8 cellular contexts compared by ENCODE assay signal in the genomic region with DNA sequence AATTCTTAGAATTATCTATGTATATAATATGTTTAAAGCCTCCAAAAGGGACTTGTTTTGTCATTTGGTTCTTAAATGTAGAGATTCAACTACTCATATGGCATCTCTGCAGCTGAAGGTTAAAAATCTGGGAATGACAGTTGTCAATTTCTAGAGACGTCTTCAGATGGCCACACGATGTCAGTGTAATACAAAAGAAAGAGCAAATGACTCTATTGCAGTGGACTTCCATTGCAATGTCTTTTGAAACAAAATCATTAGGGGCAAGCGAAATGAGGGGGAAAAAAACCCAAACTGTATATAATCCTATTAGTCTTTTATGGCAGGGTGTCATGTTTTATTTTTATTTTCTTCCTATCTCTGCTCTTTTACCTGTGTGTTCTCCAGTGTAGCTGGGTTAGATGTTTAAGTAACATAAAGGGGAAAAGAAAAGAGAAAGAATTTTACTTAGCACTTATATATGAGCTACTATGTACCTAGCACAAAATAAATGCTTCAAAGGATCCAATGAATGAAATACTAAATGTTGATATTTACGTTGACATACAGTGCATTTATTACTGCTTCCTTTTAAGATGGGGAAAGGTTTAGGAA. TPM values are rescaled to one million over a fixed set of nuclear protein-coding genes. Genes with fewer than 3 reads are reported as not detected.
DNase-seq lines count a peak whose midpoint lies in the region; ATAC-seq and TF ChIP-seq lines count a peak whose summit lies in the region.

No MANE protein-coding gene starts in this region.

- no peak overlapping the region for H3K27ac ChIP-seq in tibial nerve

- H3K4me3 ChIP-seq in tibial nerve = no peak overlapping the region

- TF ChIP-seq CTCF in tibial nerve (IDR thresholded peaks at IDR 0.05) = peak; percentile 44 to 74 (median 53)

- no peaks in the 10 kb centered on the region for H3K27me3 ChIP-seq in tibial nerve

- peak; percentile 65 for DNase-seq in AG20443 (ENCODE audit: low spot score)
- peak; percentile 62 for DNase-seq in HT-29 (ENCODE audit: low spot score)
- DNase-seq in left cardiac atrium = no peak
- DNase-seq in tibial nerve (ENCODE audit: low spot score in 2 of 2) = no peak
- no peak for DNase-seq in activated T-cell treated with anti-CD3 and anti-CD28 coated beads for 4 hours
- DNase-seq in stimulated activated naive CD8-positive, alpha-beta T cell treated with anti-CD3 and anti-CD28 coated beads, Interleukin-15, Interleukin-2, amounts not matched to agents 100 U/mL and 50 U/mL, for 24 hours = no peak
- no peak for DNase-seq in HPDE6-E6E7 (ENCODE audit: extremely low spot score)

- no peaks in the 10 kb centered on the region for H3K36me3 ChIP-seq in tibial nerve

- intact Hi-C loops in left cardiac atrium (cut with DNase I) = loop anchor here (1.0 to 10.0 kb wide), 4 partner anchors 236 to 560 kb away; no protein-coding TSS in a partner anchor

- ATAC-seq in SK-N-SH treated with all-trans-retinoic acid at 6 μM for 48 hours (peak; percentile 89), left cardiac atrium (peak; percentile 47 to 63)
- no peak for ATAC-seq in stimulated activated naive CD8-positive, alpha-beta T cell treated with anti-CD3 and anti-CD28 coated beads, Interleukin-15, Interleukin-2, amounts not matched to agents 100 U/mL and 50 U/mL, for 24 hours

- 17 to 19% methylated on average over 4 of the region's 4 CpGs for WGBS in tibial nerve, 2 donors

- peaks cover 0 to 24% (median 0%) of the 10 kb centered on the region in 4 donors for H3K9me3 ChIP-seq in tibial nerve

- no peak for TF ChIP-seq POLR2A in tibial nerve (IDR thresholded peaks at IDR 0.05)

- H3K4me1 ChIP-seq in tibial nerve = peaks cover 0 to 13% (median 0%) of the 10 kb centered on the region in 4 donors

- no peak for TF ChIP-seq EP300 in tibial nerve (IDR thresholded peaks at IDR 0.05)

TF ChIP-seq in SK-N-SH treated with all-trans-retinoic acid at 6 μM for 48 hours, 23 proteins besides CTCF, POLR2A, EP300 and RAD21:
- no peak for TF ChIP-seq ZNF8 (CRISPR knock-in tag; IDR thresholded peaks at IDR 0.05)
- no peak for TF ChIP-seq ARNTL (CRISPR knock-in tag; IDR thresholded peaks at IDR 0.05; ENCODE audit: borderline replicate concordance, low read depth)
- TF ChIP-seq ZC3H10 (CRISPR knock-in tag; IDR thresholded peaks at IDR 0.05) = no peak
- no peak for TF ChIP-seq TCF4 (CRISPR knock-in tag; IDR thresholded peaks at IDR 0.05; ENCODE audit: borderline replicate concordance)
- no peak for TF ChIP-seq ZNF70 (CRISPR knock-in tag; IDR thresholded peaks at IDR 0.05)

RNA-seq across cellular contexts. Expression of gene CCN2, which starts 26.2 kb away (rescaled TPM):
- 29.2 and 32.8 TPM in 2 replicates for total RNA-seq in HT-29 (2014; rRNA removed; shearing (Covaris generic))
- 100 to 1,000 TPM; 194 to 230 TPM for total RNA-seq in left cardiac atrium
- total RNA-seq in tibial nerve = 100 to 1,000 TPM; 206 to 411 (median 307) TPM

Comparison
In these comparisons a context has a peak if more than half of its experiments do, and no peak if none do; other contexts are left out.
1. DNase-seq: peak in AG20443 (single experiment) and HT-29 (single experiment); none in left cardiac atrium (single experiment), tibial nerve (0 of 2), activated T-cell treated with anti-CD3 and anti-CD28 coated beads for 4 hours (single experiment), stimulated activated naive CD8-positive, alpha-beta T cell treated with anti-CD3 and anti-CD28 coated beads, Interleukin-15, Interleukin-2, amounts not matched to agents 100 U/mL and 50 U/mL, for 24 hours (single experiment) and HPDE6-E6E7 (single experiment).